In the genomic region with DNA sequence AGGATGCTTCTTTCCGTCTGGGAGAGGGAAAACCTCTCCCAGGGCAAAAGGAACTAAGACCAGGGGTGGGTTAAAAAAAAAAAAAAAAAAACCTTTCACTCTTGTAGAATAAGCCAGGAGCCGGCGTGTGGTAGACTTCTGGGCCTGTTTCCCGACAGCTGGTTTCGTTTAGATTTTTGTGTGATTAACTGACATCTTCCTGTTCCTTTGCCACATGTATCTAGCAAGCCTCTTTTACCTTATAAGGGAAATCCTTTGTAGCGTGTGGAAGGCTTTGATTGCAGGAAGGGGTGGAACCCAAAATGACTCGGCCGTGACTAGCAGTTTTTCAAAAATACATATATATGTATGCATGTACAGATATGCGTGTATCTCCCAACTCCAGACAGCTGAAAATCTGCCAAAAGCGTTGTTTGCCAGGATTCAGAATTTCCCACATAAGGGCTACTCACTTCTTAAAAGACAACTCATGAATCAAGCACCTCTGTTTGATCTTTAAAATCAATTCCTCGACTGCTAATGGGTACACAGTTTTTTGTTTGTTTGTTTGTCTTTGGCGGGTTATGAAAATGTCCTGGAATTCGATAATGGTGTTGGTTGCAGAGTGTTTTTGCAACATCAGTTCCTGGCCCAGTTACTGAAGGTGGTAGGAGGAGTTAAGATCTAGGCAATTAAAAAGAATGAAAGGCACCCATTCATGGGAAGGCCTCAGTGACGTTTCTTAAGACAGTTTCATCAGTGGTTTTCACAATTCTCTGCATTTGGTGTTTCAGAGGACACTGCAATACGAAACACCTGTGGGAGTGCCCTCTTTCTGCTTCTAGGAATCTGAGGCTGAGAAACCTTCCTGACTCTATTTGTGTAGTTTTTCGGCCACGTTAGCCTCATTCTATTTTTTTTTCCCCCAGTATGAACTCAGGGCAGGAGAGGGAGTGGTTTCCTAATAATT, we compare ENCODE assay signal across 8 cellular contexts. TPM values are rescaled to one million over a fixed set of nuclear protein-coding genes. Genes with fewer than 3 reads are reported as not detected.
A peak's percentile ranks its signal among the peaks of the same experiment; 100 is the strongest.
DNase-seq lines count a peak whose midpoint lies in the region; ATAC-seq, FAIRE-seq and TF ChIP-seq lines count a peak whose summit lies in the region.

No MANE protein-coding gene starts in this region.

- 4 to 10% (median 8%) methylated on average over 17 of the region's 17 CpGs for WGBS in stomach, 5 donors

- TF ChIP-seq CTCF in HEK293 (tag by site-specific recombination; IDR thresholded peaks at IDR 0.05) = no peak
- no peak for TF ChIP-seq CTCF in endothelial cell of umbilical vein (IDR thresholded peaks at IDR 0.05; ENCODE audit: extremely low read depth in 1 of 2, insufficient read depth in 1 of 2, low read depth in 1 of 2, low read length in 2 of 2)
- no peak for TF ChIP-seq CTCF in stomach (IDR thresholded peaks at IDR 0.05)

- H3K79me2 ChIP-seq in endothelial cell of umbilical vein (ENCODE audit: control insufficient read depth, insufficient read depth, low read length) = peaks cover 75% of the 10 kb centered on the region

- peak; percentile 92 for TF ChIP-seq POLR2A in endothelial cell of umbilical vein (IDR thresholded peaks at IDR 0.05; ENCODE audit: low read depth, low read length)
- TF ChIP-seq POLR2A in stomach (IDR thresholded peaks at IDR 0.05) = no peak

- dilution Hi-C loops in endothelial cell of umbilical vein (cut with MboI; ENCODE audit: extremely low pct_ligation_motif_present, low sequenced_read_pairs) = no loop called here

- H3K27ac ChIP-seq in HEK293 (ENCODE audit: extremely low read depth, low read depth, low read length) (peak overlapping the region; percentile 97), endothelial cell of umbilical vein (ENCODE audit: insufficient read depth, low read depth, low read length) (peak overlapping the region; percentile 100), stomach (peak overlapping the region; percentile 84 to 100 (median 100))

- H3K27me3 ChIP-seq in endothelial cell of umbilical vein (ENCODE audit: control insufficient read depth in 2 of 2, insufficient read depth in 2 of 2, low read length in 2 of 2) = no peaks in the 10 kb centered on the region
- H3K27me3 ChIP-seq in stomach = no peaks in the 10 kb centered on the region

- no peak overlapping the region for H2AFZ ChIP-seq in endothelial cell of umbilical vein (ENCODE audit: low read depth, low read length)

- peak overlapping the region; percentile 95 for H3K4me2 ChIP-seq in endothelial cell of umbilical vein (ENCODE audit: insufficient read depth, low read length)

- H3K4me3 ChIP-seq in HEK293 (ENCODE audit: low read depth, low read length) = peak overlapping the region; percentile 91
- peak overlapping the region; percentile 66 to 96 (median 95) for H3K4me3 ChIP-seq in endothelial cell of umbilical vein (replicated peaks in 1 of 3; ENCODE audit: insufficient read depth in 1 of 3, low read depth in 1 of 3, low read length in 3 of 3)
- peak overlapping the region; percentile 56 to 98 (median 82) for H3K4me3 ChIP-seq in stomach

- H3K9me3 ChIP-seq in HEK293 (ENCODE audit: control insufficient read depth, insufficient read depth, low read depth, low read length) = no peaks in the 10 kb centered on the region
- H3K9me3 ChIP-seq in endothelial cell of umbilical vein (replicated peaks; ENCODE audit: control insufficient read depth, insufficient read depth, low read length) = no peaks in the 10 kb centered on the region
- H3K9me3 ChIP-seq in stomach = no peaks in the 10 kb centered on the region

- H3K9me1 ChIP-seq in endothelial cell of umbilical vein (replicated peaks; ENCODE audit: control insufficient read depth, extremely low read depth, insufficient read depth, low read length) = no peaks in the 10 kb centered on the region

- H4K20me1 ChIP-seq in endothelial cell of umbilical vein (replicated peaks; ENCODE audit: control insufficient read depth, extremely low read depth, insufficient read depth, low read length) = no peaks in the 10 kb centered on the region

- H3K36me3 ChIP-seq in HEK293 (ENCODE audit: control insufficient read depth in 2 of 2, insufficient read depth in 1 of 2, low read length in 2 of 2) (peaks cover 24 to 41% of the 10 kb centered on the region in 2 experiments; a peak in 2 of 3 replicates), endothelial cell of umbilical vein (ENCODE audit: control insufficient read depth in 2 of 2, extremely low read depth in 1 of 2, insufficient read depth in 2 of 2, low read length in 2 of 2) (peaks cover 7 to 23% of the 10 kb centered on the region in 2 experiments), stomach (peaks cover 27 to 40% (median 37%) of the 10 kb centered on the region in 4 donors)

- intact Hi-C loops in endothelial cell of umbilical vein (cut with micrococcal nuclease) = loop anchor here (1.0 to 10.0 kb wide), 4 partner anchors 9 to 246 kb away; a partner anchor contains a TSS
- intact Hi-C loops in stomach (cut with DNase I; ENCODE audit: low total_unique reads) = no loop called here

- H3K9ac ChIP-seq in endothelial cell of umbilical vein (replicated peaks; ENCODE audit: extremely low read depth, insufficient read depth, low read length) = peak overlapping the region; percentile 99

- peaks cover 12% of the 10 kb centered on the region for H3K4me1 ChIP-seq in HEK293 (ENCODE audit: control insufficient read depth, insufficient read depth, low read length)
- peaks cover 31% of the 10 kb centered on the region for H3K4me1 ChIP-seq in endothelial cell of umbilical vein (ENCODE audit: control insufficient read depth, extremely low read depth, insufficient read depth, low read length)
- H3K4me1 ChIP-seq in stomach = peaks cover 34 to 86% (median 62%) of the 10 kb centered on the region in 4 donors

- no peak for ATAC-seq in HG02571 (IDR thresholded peaks at IDR 0.05; ENCODE audit: unreplicated experiment)

- TF ChIP-seq EP300 in stomach (IDR thresholded peaks at IDR 0.05) = no peak

- DNase-seq in NCI-H82 treated with DMSO at 0.1 percent for 48 hours (lab: John Stamatoyannopoulos, UW; ENCODE audit: unreplicated experiment) = peak; percentile 44
- peak; percentile 49 to 62 for DNase-seq in activated CD8-positive, alpha-beta memory T cell treated with anti-CD3 and anti-CD28 coated beads for 4 hours (ENCODE audit: low read depth in 2 of 2)
- peak; percentile 98 for DNase-seq in endothelial cell of umbilical vein (ENCODE audit: low read depth, low spot score)
- DNase-seq in mucosa of gallbladder (ENCODE audit: low spot score) = peak; percentile 86
- peak; percentile 70 for DNase-seq in stomach

- BruUV-seq in endothelial cell of umbilical vein (replicated peaks; lab: Mats Ljungman, UMichigan) = TSS peak; percentile 48

- FAIRE-seq in G401.6 (lab: Jason Lieb, UNC) (peak; percentile 37), endothelial cell of umbilical vein (lab: Jason Lieb, UNC) (peak; percentile 98)

- CTCF ChIA-PET in HEK293 (lab: Yijun Ruan, JAX) (interaction anchor here (0.8 to 0.9 kb wide), 3 partner anchors 32 to 37 kb away, joined by 3 to 5 read pairs (median 3); no protein-coding TSS in a partner anchor), endothelial cell of umbilical vein (lab: Charles Lee) (interaction anchor here (1.5 to 5.2 kb wide), 4 partner anchors 13 to 37 kb away, joined by 3 to 40 read pairs (median 10); no protein-coding TSS in a partner anchor)

- POLR2A ChIA-PET in HEK293 (lab: Yijun Ruan, JAX) (interaction anchor here (0.6 to 3.4 kb wide), 3 partner anchors 16 to 119 kb away, joined by 3 to 20 read pairs (median 12); a partner anchor contains a TSS), endothelial cell of umbilical vein (lab: Charles Lee) (interaction anchor here (0.6 to 4.6 kb wide), 7 partner anchors 8 to 260 kb away, joined by 5 to 24 read pairs (median 7); no protein-coding TSS in a partner anchor)

TF ChIP-seq in HEK293, 187 proteins besides CTCF, POLR2A, EP300 and RAD21 (continues in another document):
- no peak for TF ChIP-seq ZFHX2 (tag by site-specific recombination; conservative IDR thresholded peaks at IDR 0.05)
- TF ChIP-seq KLF10 (tag by site-specific recombination; IDR thresholded peaks at IDR 0.05) = no peak; the same call in 1 of the 2 replicates

TF ChIP-seq in endothelial cell of umbilical vein, 7 proteins besides CTCF, POLR2A, EP300 and RAD21 (continues in another document):
- TF ChIP-seq POLR2AphosphoS5 (IDR thresholded peaks at IDR 0.05; ENCODE audit: insufficient read depth, low read depth, low read length) (peak; percentile 72), MYC (IDR thresholded peaks at IDR 0.05; ENCODE audit: low read depth, low read length) (no peak), GATA2 (IDR thresholded peaks at IDR 0.05; ENCODE audit: insufficient read depth, insufficient read length, low read depth, low read length) (peak; percentile 76), JUN (IDR thresholded peaks at IDR 0.05; ENCODE audit: borderline replicate concordance, insufficient read depth, insufficient read length, low read depth) (peak; percentile 70)
- TF ChIP-seq, protein P1, sequence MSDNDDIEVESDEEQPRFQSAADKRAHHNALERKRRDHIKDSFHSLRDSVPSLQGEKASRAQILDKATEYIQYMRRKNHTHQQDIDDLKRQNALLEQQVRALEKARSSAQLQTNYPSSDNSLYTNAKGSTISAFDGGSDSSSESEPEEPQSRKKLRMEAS (IDR thresholded peaks at IDR 0.05; ENCODE audit: insufficient read depth, insufficient read length) = peak; percentile 36

RNA-seq across cellular contexts. Expression of a gene that starts 2.7 kb away (rescaled TPM):
- total RNA-seq in endothelial cell of umbilical vein = 875 and 924 TPM in 2 replicates
- polyA plus RNA-seq in endothelial cell of umbilical vein = 356 and 430 TPM in 2 replicates
- polyA plus RNA-seq in endothelial cell of umbilical vein (2011; cell fraction: cytosol; rRNA removed) = 649 and 651 TPM in 2 replicates
- polyA plus RNA-seq in endothelial cell of umbilical vein (2011; cell fraction: nucleus; rRNA removed) = 485 and 680 TPM in 2 replicates
- 943 and 960 TPM in 2 replicates for polyA plus RNA-seq in endothelial cell of umbilical vein (2012)
- 357 TPM in 2 replicates for polyA minus RNA-seq in endothelial cell of umbilical vein
- polyA minus RNA-seq in endothelial cell of umbilical vein (2011; cell fraction: cytosol; rRNA and poly(A)+ RNA removed) = 149 TPM
- polyA minus RNA-seq in endothelial cell of umbilical vein (2011; cell fraction: nucleus; rRNA and poly(A)+ RNA removed) = 220 and 242 TPM in 2 replicates
- total RNA-seq in mucosa of gallbladder = 349 TPM
- total RNA-seq in stomach = 100 to 1,000 TPM; 167 to 609 (median 275) TPM
- polyA plus RNA-seq in stomach = 100 to 1,000 TPM; 185 to 475 (median 427) TPM

RNA-seq across cellular contexts. Expression of a gene that starts 32.7 kb away (rescaled TPM):
- total RNA-seq in endothelial cell of umbilical vein (98.9 and 107 TPM in 2 replicates), mucosa of gallbladder (78.4 TPM), stomach (10 to 100 TPM in 3 of 5 donors, 1 to 10 TPM in 2; 1.8 to 49.4 (median 11.2) TPM)
- polyA plus RNA-seq in endothelial cell of umbilical vein (62.1 and 81.5 TPM in 2 replicates), stomach (10 to 100 TPM; 25.4 to 63.4 (median 39.4) TPM)
- 82.7 and 92.5 TPM in 2 replicates for polyA plus RNA-seq in endothelial cell of umbilical vein (2011; cell fraction: cytosol; rRNA removed)
- 40.7 and 44.4 TPM in 2 replicates for polyA plus RNA-seq in endothelial cell of umbilical vein (2011; cell fraction: nucleus; rRNA removed)
- polyA plus RNA-seq in endothelial cell of umbilical vein (2012) = 97.1 and 112 TPM in 2 replicates
- polyA minus RNA-seq in endothelial cell of umbilical vein = 128 and 129 TPM in 2 replicates
- polyA minus RNA-seq in endothelial cell of umbilical vein (2011; cell fraction: cytosol; rRNA and poly(A)+ RNA removed) = 108 TPM
- 36.2 and 41.4 TPM in 2 replicates for polyA minus RNA-seq in endothelial cell of umbilical vein (2011; cell fraction: nucleus; rRNA and poly(A)+ RNA removed)

Comparison
In these comparisons a context has a peak if more than half of its experiments do, and no peak if none do; other contexts are left out.
1. DNase-seq: peak in every context shown above with its lines; median percentile 98 in endothelial cell of umbilical vein; 86 in mucosa of gallbladder; 70 in stomach; 56 in activated CD8-positive, alpha-beta memory T cell treated with anti-CD3 and anti-CD28 coated beads for 4 hours; 44 in NCI-H82 treated with DMSO at 0.1 percent for 48 hours.